ENCODE assay signal across 27 cellular contexts in the genomic region with DNA sequence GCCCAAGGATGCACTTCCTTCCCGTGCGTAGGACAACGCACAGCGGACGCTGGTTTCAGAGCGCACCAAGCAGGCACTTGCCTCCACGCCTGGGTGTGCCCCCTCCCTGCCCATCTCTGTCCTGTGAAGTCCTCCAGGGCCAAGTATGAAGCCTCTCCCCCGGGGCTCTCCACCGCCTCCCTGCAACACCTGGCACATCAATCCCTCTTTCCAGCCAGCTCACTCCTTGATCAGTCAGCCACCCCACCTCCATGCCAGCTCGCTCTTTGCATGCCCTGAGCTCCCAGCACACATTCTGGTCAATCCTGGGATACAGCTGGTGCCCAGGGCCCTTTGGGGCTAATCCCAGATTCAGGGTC. TPM values are rescaled to one million over a fixed set of nuclear protein-coding genes. Genes with fewer than 3 reads are reported as not detected.
"Had no signal": no experiment of that assay in that cellular context is flagged by ENCODE, and none has a peak within 500 bp of the region (broad histone marks: within the 10 kb centered on the region; RNA-seq: fewer than 3 reads in every experiment).

No MANE protein-coding gene starts in this region.

- DNase-seq: activated CD4-positive, alpha-beta T cell treated with anti-CD3 and anti-CD28 coated beads, Interleukin-2, amount 10 ng/mL, durations not matched to agents 7 days and 5 days; activated CD8-positive, alpha-beta T cell treated with anti-CD3 and anti-CD28 coated beads, Interleukin-2, amount 10 ng/mL, durations not matched to agents 7 days and 5 days; activated gamma-delta T cell; activated T-cell treated with anti-CD3 and anti-CD28 coated beads, Interleukin-2, amount 50 U/mL, for 4 hours; effector CD4-positive, alpha-beta T cell; gastrocnemius medialis; heart left ventricle; kidney glomerular epithelial cell; mesenchymal stem cell; naive thymus-derived CD4-positive, alpha-beta T cell; retina; stimulated activated CD4-positive, alpha-beta T cell treated with anti-CD3 and anti-CD28 coated beads, Interleukin-15, amount 100 ng/mL, for 24 hours; stimulated activated CD4-positive, alpha-beta T cell treated with anti-CD3 and anti-CD28 coated beads, Interleukin-4, amount 100 ng/mL, for 1 hour; stomach; T1000; trophoblast cell had no signal

- H3K4me1 ChIP-seq: ascending aorta, gastrocnemius medialis, parathyroid adenoma, stomach had no signal

- H3K4me1 Mint-ChIP-seq: activated CD4-positive, alpha-beta T cell treated with anti-CD3 and anti-CD28 coated beads, Interleukin-2, amount 10 ng/mL, durations not matched to agents 7 days and 5 days; activated naive CD4-positive, alpha-beta T cell treated with anti-CD3 and anti-CD28 coated beads, Interleukin-2, amount 50 U/mL, for 24 hours; central memory CD8-positive, alpha-beta T cell; naive thymus-derived CD4-positive, alpha-beta T cell had no signal

- H3K4me3 ChIP-seq: ascending aorta, coronary artery, gastrocnemius medialis, heart left ventricle, stomach had no signal

- H3K36me3 ChIP-seq: ascending aorta, gastrocnemius medialis had no signal

- H3K9me3 ChIP-seq: gastrocnemius medialis had no signal

- H3K36me3 Mint-ChIP-seq: activated naive CD4-positive, alpha-beta T cell treated with anti-CD3 and anti-CD28 coated beads, Interleukin-2, amount 50 U/mL, for 24 hours; naive thymus-derived CD4-positive, alpha-beta T cell had no signal

- H3K27me3 ChIP-seq: ascending aorta, gastrocnemius medialis, heart left ventricle, stomach had no signal

- H3K9me3 Mint-ChIP-seq: activated CD4-positive, alpha-beta T cell treated with anti-CD3 and anti-CD28 coated beads, Interleukin-2, amount 10 ng/mL, durations not matched to agents 7 days and 5 days; activated naive CD4-positive, alpha-beta T cell treated with anti-CD3 and anti-CD28 coated beads, Interleukin-2, amount 50 U/mL, for 24 hours; activated T-cell treated with anti-CD3 and anti-CD28 coated beads, Interleukin-2, amount 50 U/mL, for 4 hours had no signal

- H3K4me3 Mint-ChIP-seq: activated CD4-positive, alpha-beta T cell treated with anti-CD3 and anti-CD28 coated beads, Interleukin-2, amount 10 ng/mL, durations not matched to agents 7 days and 5 days; activated CD8-positive, alpha-beta T cell treated with anti-CD3 and anti-CD28 coated beads, Interleukin-2, amount 10 ng/mL, durations not matched to agents 7 days and 5 days; activated naive CD4-positive, alpha-beta T cell treated with anti-CD3 and anti-CD28 coated beads, Interleukin-2, amount 50 U/mL, for 24 hours; activated T-cell treated with anti-CD3 and anti-CD28 coated beads, Interleukin-2, amount 50 U/mL, for 4 hours; central memory CD8-positive, alpha-beta T cell; naive thymus-derived CD4-positive, alpha-beta T cell had no signal

- H3K27ac Mint-ChIP-seq: activated CD4-positive, alpha-beta T cell treated with anti-CD3 and anti-CD28 coated beads, Interleukin-2, amount 10 ng/mL, durations not matched to agents 7 days and 5 days; activated CD8-positive, alpha-beta T cell treated with anti-CD3 and anti-CD28 coated beads, Interleukin-2, amount 10 ng/mL, durations not matched to agents 7 days and 5 days; activated naive CD4-positive, alpha-beta T cell treated with anti-CD3 and anti-CD28 coated beads, Interleukin-2, amount 50 U/mL, for 24 hours; naive thymus-derived CD4-positive, alpha-beta T cell had no signal

- H3K27me3 Mint-ChIP-seq: activated naive CD4-positive, alpha-beta T cell treated with anti-CD3 and anti-CD28 coated beads, Interleukin-2, amount 50 U/mL, for 24 hours had no signal

- ATAC-seq: activated CD8-positive, alpha-beta T cell treated with anti-CD3 and anti-CD28 coated beads, Interleukin-2, amount 10 ng/mL, durations not matched to agents 7 days and 5 days; activated T-cell treated with anti-CD3 and anti-CD28 coated beads, Interleukin-2, amount 50 U/mL, for 4 hours; esophagus mucosa; gastrocnemius medialis; naive thymus-derived CD4-positive, alpha-beta T cell had no signal

- H3K27ac ChIP-seq: ascending aorta, coronary artery, gastrocnemius medialis, heart left ventricle, parathyroid adenoma, stomach had no signal

RNA-seq across cellular contexts. Expression of a gene that starts 16.3 kb away (rescaled TPM):
- total RNA-seq: activated CD4-positive, alpha-beta T cell treated with anti-CD3 and anti-CD28 coated beads, Interleukin-2, amount 10 ng/mL, durations not matched to agents 7 days and 5 days; activated CD8-positive, alpha-beta T cell treated with anti-CD3 and anti-CD28 coated beads, Interleukin-2, amount 10 ng/mL, durations not matched to agents 7 days and 5 days; activated T-cell treated with anti-CD3 and anti-CD28 coated beads, Interleukin-2, amount 50 U/mL, for 4 hours; ascending aorta; esophagus mucosa; gastrocnemius medialis; heart left ventricle; liver; mucosa of gallbladder; naive thymus-derived CD4-positive, alpha-beta T cell; skeletal muscle tissue; stomach; T-helper 1 cell treated with Interleukin-12 subunit alpha and Interleukin-12 subunit beta and Interleukin-4 antibody, amounts not matched to agents 30 ng/mL and 1 ng/mL, for 36 hours; temporal lobe had no signal

RNA-seq across cellular contexts. Expression of a gene that starts 40.5 kb away (rescaled TPM):
- total RNA-seq: activated CD4-positive, alpha-beta T cell treated with anti-CD3 and anti-CD28 coated beads, Interleukin-2, amount 10 ng/mL, durations not matched to agents 7 days and 5 days; naive thymus-derived CD4-positive, alpha-beta T cell; T-helper 1 cell treated with Interleukin-12 subunit alpha and Interleukin-12 subunit beta and Interleukin-4 antibody, amounts not matched to agents 30 ng/mL and 1 ng/mL, for 36 hours; temporal lobe had no signal
